14 cellular contexts compared by ENCODE assay signal in the genomic region with DNA sequence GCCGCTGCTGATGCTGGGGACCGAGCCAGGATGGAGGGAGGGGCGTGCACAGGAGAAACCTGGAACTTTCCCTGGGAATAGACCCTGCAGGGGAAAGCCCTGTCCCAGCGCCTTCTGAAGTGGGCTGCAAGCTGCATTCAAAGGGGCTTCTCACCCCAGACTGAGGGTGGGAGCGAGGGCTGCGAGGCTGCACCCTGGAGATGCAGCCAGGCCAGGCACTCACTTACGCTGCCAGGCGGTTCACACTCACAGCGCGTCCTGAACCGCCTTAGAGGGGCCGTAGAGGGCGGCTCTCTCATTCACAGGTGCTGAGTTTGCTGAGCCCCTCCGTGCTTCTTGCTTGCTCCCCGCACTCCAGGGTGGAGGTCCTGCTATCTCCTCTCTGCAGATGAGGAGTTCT.
DNase-seq lines count a peak whose midpoint lies in the region; ATAC-seq and TF ChIP-seq lines count a peak whose summit lies in the region.
"Had no signal": no experiment of that assay in that cellular context is flagged by ENCODE, and none has a peak within 500 bp of the region (broad histone marks: within the 10 kb centered on the region; RNA-seq: fewer than 3 reads in every experiment).

No MANE protein-coding gene starts in this region.

- peaks cover 17% of the 10 kb centered on the region for H3K27me3 ChIP-seq in lower lobe of right lung (ENCODE audit: low read depth)
- peaks cover 9% of the 10 kb centered on the region for H3K27me3 ChIP-seq in upper lobe of right lung
- H3K27me3 ChIP-seq: BE2C had no signal

- ATAC-seq in left cardiac atrium (no peak), left ventricle myocardium superior (no peak), lower lobe of right lung (no peak), upper lobe of right lung (no peak), GM18907 (IDR thresholded peaks at IDR 0.05; ENCODE audit: unreplicated experiment) (no peak)

- H3K36me3 ChIP-seq in lower lobe of right lung (no peaks in the 10 kb centered on the region), upper lobe of right lung (no peaks in the 10 kb centered on the region)
- H3K36me3 ChIP-seq: BE2C, HAP-1 had no signal

- no peak for TF ChIP-seq CTCF in lower lobe of right lung (IDR thresholded peaks at IDR 0.05)
- TF ChIP-seq CTCF in upper lobe of right lung (IDR thresholded peaks at IDR 0.05): no peak

- intact Hi-C loops in left cardiac atrium (cut with DNase I): loop anchor here in 1 of 2 donors (10.0 kb wide), 1 partner anchor 226 kb away; no protein-coding TSS in a partner anchor
- intact Hi-C loops in cardiac septum (cut with DNase I): no loop called here
- intact Hi-C loops in left ventricle myocardium superior (cut with micrococcal nuclease): no loop called here
- intact Hi-C loops in lower lobe of right lung (cut with DNase I): no loop called here
- intact Hi-C loops in upper lobe of right lung (cut with DNase I): no loop called here

- DNase-seq in left cardiac atrium: peak; percentile 4
- DNase-seq in cardiac septum (ENCODE audit: low spot score): no peak
- DNase-seq in left ventricle myocardium superior: peak; percentile 19
- DNase-seq in lower lobe of right lung: peak; percentile 34
- DNase-seq in upper lobe of right lung: no peak
- DNase-seq in putamen (ENCODE audit: low spot score): no peak
- DNase-seq: ACHN; CD8-positive, alpha-beta memory T cell; GM23248; IMR-90 had no signal

- H3K9me3 ChIP-seq in lower lobe of right lung: no peaks in the 10 kb centered on the region
- no peaks in the 10 kb centered on the region for H3K9me3 ChIP-seq in upper lobe of right lung
- H3K9me3 ChIP-seq: BE2C, HAP-1 had no signal

- H3K4me3 ChIP-seq in lower lobe of right lung (no peak overlapping the region), upper lobe of right lung (no peak overlapping the region)
- H3K4me3 ChIP-seq: GM23248, HAP-1 had no signal

- no peaks in the 10 kb centered on the region for H3K4me1 ChIP-seq in lower lobe of right lung
- no peaks in the 10 kb centered on the region for H3K4me1 ChIP-seq in upper lobe of right lung
- H3K4me1 ChIP-seq: HAP-1 had no signal

- H3K27ac ChIP-seq in lower lobe of right lung (no peak overlapping the region), upper lobe of right lung (no peak overlapping the region)
- H3K27ac ChIP-seq: GM23248, HL-60 had no signal

Comparison
In these comparisons a context has a peak if more than half of its experiments do, and no peak if none do; other contexts are left out.
1. DNase-seq: peak in left cardiac atrium (single experiment), left ventricle myocardium superior (single experiment) and lower lobe of right lung (single experiment); none in cardiac septum (single experiment), upper lobe of right lung (single experiment) and putamen (single experiment).